Comparison of ENCODE assay signal across 7 cellular contexts in the genomic region with DNA sequence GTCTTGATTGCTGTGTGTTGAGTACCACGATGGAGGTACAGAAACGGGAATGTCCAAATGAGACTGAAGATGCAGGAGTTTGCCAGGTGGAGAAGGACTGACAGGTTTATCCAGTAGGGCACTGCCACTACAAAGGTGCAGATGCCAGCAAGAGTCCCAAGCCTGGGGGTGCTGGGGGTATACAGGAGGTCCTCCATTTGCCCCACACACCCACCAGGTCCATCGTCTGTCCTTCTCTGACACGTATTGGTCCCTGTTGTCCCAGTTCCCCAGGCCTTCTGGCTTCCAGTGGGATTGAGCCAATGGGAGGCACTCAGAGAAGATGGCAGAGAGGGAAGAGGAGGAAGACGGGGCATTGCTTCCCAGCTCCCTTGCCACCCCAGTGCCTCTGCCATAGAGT. TPM values are rescaled to one million over a fixed set of nuclear protein-coding genes. Genes with fewer than 3 reads are reported as not detected.
"Had no signal": no experiment of that assay in that cellular context is flagged by ENCODE, and none has a peak within 500 bp of the region (broad histone marks: within the 10 kb centered on the region; RNA-seq: fewer than 3 reads in every experiment).

No MANE protein-coding gene starts in this region.

- ATAC-seq: HepG2, K562 had no signal

- DNase-seq: GM23248, GOT3, H9, HCEC 1CT, KG1 had no signal

- H3K27ac Mint-ChIP-seq: H9 had no signal

- H3K27ac ChIP-seq: GM23248 had no signal

- H2AFZ ChIP-seq: GM23248 had no signal

- H3K9me3 Mint-ChIP-seq: H9 had no signal

- H3K4me3 Mint-ChIP-seq: H9 had no signal

- H3K9ac ChIP-seq: GM23248 had no signal

- H3K4me3 ChIP-seq: GM23248, K562 had no signal

RNA-seq across cellular contexts. Expression of gene HAPLN3, which starts 6.6 kb away (rescaled TPM):
- total RNA-seq: HepG2 had no signal
